In the genomic region with DNA sequence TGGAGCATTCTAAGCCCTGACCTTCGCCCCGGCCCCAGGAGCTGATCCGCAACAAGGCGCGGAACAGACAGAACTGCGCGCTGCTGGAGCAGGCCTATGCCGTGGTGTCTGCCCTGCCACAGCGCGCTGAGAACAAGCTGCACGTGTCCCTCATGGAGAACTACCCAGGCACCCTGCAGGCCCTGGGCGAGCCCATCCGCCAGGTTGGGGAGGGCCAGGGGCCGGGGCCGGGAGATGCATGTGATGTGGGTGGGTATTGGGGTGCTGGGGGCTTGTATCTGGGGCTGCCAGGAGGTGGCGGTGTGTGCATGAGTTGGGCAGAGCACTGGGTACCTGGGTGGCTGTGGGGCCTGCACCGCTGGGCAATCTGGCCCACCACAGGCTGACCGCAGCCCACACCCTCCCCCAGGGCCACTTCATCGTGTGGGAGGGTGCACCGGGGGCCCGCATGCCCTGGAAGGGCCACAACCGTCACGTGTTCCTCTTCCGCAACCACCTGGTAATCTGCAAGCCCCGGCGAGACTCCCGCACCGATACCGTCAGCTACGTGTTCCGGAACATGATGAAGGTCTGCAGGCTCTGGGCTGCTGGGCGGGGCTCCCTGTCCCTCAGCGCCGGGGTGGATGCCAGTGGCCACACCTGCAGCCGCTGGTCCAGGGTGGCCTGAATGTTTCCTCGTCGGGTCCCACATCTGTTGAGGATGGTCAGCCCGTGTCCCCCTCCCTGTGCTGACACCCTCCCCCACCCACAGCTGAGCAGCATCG, we compare ENCODE assay signal across 1 cellular context.
A peak's percentile ranks its signal among the peaks of the same experiment; 100 is the strongest.
TF ChIP-seq lines count a peak whose summit lies in the region.

No MANE protein-coding gene starts in this region.

TF ChIP-seq in K562, 482 proteins besides CTCF, POLR2A, EP300 and RAD21 (continued from another document and continues in another):
- TF ChIP-seq, protein P1, sequence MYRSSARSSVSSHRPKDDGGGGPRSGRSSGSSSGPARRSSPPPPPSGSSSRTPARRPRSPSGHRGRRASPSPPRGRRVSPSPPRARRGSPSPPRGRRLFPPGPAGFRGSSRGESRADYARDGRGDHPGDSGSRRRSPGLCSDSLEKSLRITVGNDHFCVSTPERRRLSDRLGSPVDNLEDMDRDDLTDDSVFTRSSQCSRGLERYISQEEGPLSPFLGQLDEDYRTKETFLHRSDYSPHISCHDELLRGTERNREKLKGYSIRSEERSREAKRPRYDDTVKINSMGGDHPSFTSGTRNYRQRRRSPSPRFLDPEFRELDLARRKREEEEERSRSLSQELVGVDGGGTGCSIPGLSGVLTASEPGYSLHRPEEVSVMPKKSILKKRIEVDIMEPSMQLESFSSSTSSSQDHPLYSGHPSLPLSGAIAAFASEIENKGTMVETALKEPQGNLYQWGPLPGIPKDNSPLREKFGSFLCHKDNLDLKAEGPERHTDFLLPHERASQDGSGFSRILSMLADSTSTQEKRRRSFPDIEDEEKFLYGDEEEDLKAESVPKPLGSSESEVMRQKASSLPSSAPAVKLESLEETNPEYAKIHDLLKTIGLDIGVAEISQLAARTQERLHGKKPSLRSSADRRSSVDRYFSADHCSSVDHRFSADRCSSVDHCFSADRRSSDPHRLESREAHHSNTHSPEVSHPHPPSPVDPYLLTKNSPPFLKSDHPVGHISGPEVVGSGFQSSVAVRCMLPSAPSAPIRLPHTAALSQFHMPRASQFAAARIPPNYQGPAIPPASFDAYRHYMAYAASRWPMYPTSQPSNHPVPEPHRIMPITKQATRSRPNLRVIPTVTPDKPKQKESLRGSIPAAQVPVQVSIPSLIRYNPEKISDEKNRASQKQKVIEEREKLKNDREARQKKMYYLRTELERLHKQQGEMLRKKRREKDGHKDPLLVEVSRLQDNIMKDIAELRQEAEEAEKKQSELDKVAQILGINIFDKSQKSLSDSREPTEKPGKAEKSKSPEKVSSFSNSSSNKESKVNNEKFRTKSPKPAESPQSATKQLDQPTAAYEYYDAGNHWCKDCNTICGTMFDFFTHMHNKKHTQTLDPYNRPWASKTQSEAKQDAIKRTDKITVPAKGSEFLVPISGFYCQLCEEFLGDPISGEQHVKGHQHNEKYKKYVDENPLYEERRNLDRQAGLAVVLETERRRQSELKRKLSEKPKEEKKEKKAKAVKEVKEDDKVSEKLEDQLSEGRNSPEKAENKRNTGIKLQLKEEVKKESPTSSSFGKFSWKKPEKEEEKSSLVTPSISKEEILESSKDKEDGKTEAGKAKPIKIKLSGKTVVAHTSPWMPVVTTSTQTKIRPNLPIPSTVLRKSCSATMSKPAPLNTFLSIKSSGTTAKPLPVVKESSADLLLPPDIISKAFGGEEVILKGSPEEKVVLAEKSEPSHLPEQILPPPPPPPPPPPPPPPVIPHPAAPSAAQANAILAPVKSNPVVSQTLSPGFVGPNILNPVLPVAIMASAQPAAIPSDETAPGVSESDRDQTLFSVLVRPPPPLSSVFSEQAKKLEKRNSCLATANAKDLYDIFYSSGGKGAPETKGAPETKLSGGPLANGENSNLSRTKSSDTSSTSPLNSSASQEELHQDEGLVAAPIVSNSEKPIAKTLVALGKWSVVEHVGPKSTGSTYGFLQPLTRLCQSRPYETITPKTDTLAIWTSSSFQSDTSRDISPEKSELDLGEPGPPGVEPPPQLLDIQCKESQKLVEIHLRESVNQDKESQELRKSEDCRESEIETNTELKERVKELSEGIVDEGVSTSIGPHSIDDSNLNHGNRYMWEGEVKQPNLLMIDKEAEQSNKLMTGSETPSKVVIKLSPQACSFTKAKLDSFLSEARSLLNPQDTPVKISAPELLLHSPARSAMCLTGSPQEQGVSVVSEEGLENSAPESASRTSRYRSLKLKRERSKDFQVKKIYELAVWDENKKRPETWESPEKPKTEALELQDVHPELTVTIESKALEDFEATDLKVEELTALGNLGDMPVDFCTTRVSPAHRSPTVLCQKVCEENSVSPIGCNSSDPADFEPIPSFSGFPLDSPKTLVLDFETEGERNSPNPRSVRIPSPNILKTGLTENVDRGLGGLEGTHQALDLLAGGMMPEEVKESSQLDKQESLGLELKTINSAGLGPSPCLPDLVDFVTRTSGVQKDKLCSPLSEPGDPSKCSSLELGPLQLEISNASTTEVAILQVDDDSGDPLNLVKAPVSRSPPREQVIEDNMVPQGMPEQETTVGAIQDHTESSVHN (IDR thresholded peaks at IDR 0.05; ENCODE audit: borderline replicate concordance in 1 of 2, low read depth in 1 of 2) = no peak
- TF ChIP-seq MYC (IDR thresholded peaks at IDR 0.05; ENCODE audit: low read depth, low read length) (peak; percentile 87), MYC (CRISPR knock-in tag; IDR thresholded peaks at IDR 0.05; ENCODE audit: borderline replicate concordance, low read depth) (peak; percentile 78; the same call in 1 of the 2 replicates), ZNF586 (CRISPR knock-in tag; conservative IDR thresholded peaks at IDR 0.05) (no peak), PRMT5 (CRISPR knock-in tag; IDR thresholded peaks at IDR 0.05) (no peak), MECOM (CRISPR knock-in tag; IDR thresholded peaks at IDR 0.05) (no peak), SMAD2 (IDR thresholded peaks at IDR 0.05; ENCODE audit: low read depth, low read length) (no peak), ZNF12 (CRISPR knock-in tag; IDR thresholded peaks at IDR 0.05) (peak; percentile 31; the same call in 1 of the 2 replicates), BRD4 (IDR thresholded peaks at IDR 0.05) (no peak), MTA1 (IDR thresholded peaks at IDR 0.05; ENCODE audit: borderline replicate concordance) (no peak; the same call in 1 of the 2 replicates), KLF6 (CRISPR knock-in tag; IDR thresholded peaks at IDR 0.05; ENCODE audit: borderline replicate concordance) (0 out of 2 replicates have a peak, but pooled peaks have one; percentile 39), SMARCC2 (IDR thresholded peaks at IDR 0.05; ENCODE audit: low read depth) (no peak), ZNF354B (CRISPR knock-in tag; IDR thresholded peaks at IDR 0.05) (no peak), TRIM28 (IDR thresholded peaks at IDR 0.05) (no peak), POLR2AphosphoS2 (IDR thresholded peaks at IDR 0.05; ENCODE audit: low read length) (no peak), ZNF561 (CRISPR knock-in tag; conservative IDR thresholded peaks at IDR 0.05) (no peak), EWSR1 (IDR thresholded peaks at IDR 0.05; ENCODE audit: borderline replicate concordance, low read depth, partially characterized antibody) (no peak), HMG20B (CRISPR knock-in tag; IDR thresholded peaks at IDR 0.05) (no peak), L3MBTL2 (IDR thresholded peaks at IDR 0.05) (peak; percentile 96), DMBX1 (CRISPR knock-in tag; IDR thresholded peaks at IDR 0.05; ENCODE audit: borderline replicate concordance) (no peak), ESRRA (IDR thresholded peaks at IDR 0.05; ENCODE audit: borderline replicate concordance, low read depth) (peak; percentile 88; the same call in 1 of the 2 replicates), SREBF2 (CRISPR knock-in tag; IDR thresholded peaks at IDR 0.05) (no peak), SPI1 (IDR thresholded peaks at IDR 0.05; ENCODE audit: borderline replicate concordance, low read depth, low read length) (peak; percentile 23; the same call in 1 of the 2 replicates), ZSCAN29 (IDR thresholded peaks at IDR 0.05) (no peak), ZNF644 (tag; IDR thresholded peaks at IDR 0.05; ENCODE audit: low read depth) (no peak), XRCC4 (IDR thresholded peaks at IDR 0.05; ENCODE audit: extremely low read depth, insufficient read depth, insufficient read length) (no peak), TARDBP (IDR thresholded peaks at IDR 0.05) (peak; percentile 88), ILK (tag; IDR thresholded peaks at IDR 0.05; ENCODE audit: borderline replicate concordance, low read depth) (no peak), CREB1 (IDR thresholded peaks at IDR 0.05) (0 out of 2 replicates have a peak, but pooled peaks have one; percentile 9), CREB1 (CRISPR knock-in tag; IDR thresholded peaks at IDR 0.05) (no peak), XRCC5 (IDR thresholded peaks at IDR 0.05; ENCODE audit: low read depth, low read length) (no peak), BRCA1 (IDR thresholded peaks at IDR 0.05) (no peak), BRCA1 (CRISPR knock-in tag; IDR thresholded peaks at IDR 0.05) (no peak), CBFB (CRISPR knock-in tag; IDR thresholded peaks at IDR 0.05) (peak; percentile 96)
- TF ChIP-seq, protein P2, sequence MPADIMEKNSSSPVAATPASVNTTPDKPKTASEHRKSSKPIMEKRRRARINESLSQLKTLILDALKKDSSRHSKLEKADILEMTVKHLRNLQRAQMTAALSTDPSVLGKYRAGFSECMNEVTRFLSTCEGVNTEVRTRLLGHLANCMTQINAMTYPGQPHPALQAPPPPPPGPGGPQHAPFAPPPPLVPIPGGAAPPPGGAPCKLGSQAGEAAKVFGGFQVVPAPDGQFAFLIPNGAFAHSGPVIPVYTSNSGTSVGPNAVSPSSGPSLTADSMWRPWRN (IDR thresholded peaks at IDR 0.05; ENCODE audit: low read depth) = peak; percentile 81; the same call in 1 of the 2 replicates
- TF ChIP-seq, protein P3, sequence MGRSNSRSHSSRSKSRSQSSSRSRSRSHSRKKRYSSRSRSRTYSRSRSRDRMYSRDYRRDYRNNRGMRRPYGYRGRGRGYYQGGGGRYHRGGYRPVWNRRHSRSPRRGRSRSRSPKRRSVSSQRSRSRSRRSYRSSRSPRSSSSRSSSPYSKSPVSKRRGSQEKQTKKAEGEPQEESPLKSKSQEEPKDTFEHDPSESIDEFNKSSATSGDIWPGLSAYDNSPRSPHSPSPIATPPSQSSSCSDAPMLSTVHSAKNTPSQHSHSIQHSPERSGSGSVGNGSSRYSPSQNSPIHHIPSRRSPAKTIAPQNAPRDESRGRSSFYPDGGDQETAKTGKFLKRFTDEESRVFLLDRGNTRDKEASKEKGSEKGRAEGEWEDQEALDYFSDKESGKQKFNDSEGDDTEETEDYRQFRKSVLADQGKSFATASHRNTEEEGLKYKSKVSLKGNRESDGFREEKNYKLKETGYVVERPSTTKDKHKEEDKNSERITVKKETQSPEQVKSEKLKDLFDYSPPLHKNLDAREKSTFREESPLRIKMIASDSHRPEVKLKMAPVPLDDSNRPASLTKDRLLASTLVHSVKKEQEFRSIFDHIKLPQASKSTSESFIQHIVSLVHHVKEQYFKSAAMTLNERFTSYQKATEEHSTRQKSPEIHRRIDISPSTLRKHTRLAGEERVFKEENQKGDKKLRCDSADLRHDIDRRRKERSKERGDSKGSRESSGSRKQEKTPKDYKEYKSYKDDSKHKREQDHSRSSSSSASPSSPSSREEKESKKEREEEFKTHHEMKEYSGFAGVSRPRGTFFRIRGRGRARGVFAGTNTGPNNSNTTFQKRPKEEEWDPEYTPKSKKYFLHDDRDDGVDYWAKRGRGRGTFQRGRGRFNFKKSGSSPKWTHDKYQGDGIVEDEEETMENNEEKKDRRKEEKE (IDR thresholded peaks at IDR 0.05; ENCODE audit: borderline replicate concordance in 1 of 2, control insufficient read depth in 1 of 2, low read depth in 2 of 2, low read length in 1 of 2) = no peak
- TF ChIP-seq, protein P4, sequence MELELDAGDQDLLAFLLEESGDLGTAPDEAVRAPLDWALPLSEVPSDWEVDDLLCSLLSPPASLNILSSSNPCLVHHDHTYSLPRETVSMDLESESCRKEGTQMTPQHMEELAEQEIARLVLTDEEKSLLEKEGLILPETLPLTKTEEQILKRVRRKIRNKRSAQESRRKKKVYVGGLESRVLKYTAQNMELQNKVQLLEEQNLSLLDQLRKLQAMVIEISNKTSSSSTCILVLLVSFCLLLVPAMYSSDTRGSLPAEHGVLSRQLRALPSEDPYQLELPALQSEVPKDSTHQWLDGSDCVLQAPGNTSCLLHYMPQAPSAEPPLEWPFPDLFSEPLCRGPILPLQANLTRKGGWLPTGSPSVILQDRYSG (tag; conservative IDR thresholded peaks at IDR 0.05; ENCODE audit: low read depth) = no peak
- TF ChIP-seq, protein P5, sequence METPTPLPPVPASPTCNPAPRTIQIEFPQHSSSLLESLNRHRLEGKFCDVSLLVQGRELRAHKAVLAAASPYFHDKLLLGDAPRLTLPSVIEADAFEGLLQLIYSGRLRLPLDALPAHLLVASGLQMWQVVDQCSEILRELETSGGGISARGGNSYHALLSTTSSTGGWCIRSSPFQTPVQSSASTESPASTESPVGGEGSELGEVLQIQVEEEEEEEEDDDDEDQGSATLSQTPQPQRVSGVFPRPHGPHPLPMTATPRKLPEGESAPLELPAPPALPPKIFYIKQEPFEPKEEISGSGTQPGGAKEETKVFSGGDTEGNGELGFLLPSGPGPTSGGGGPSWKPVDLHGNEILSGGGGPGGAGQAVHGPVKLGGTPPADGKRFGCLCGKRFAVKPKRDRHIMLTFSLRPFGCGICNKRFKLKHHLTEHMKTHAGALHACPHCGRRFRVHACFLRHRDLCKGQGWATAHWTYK (CRISPR knock-in tag; IDR thresholded peaks at IDR 0.05) = peak; percentile 74; the same call in 1 of the 2 replicates
- TF ChIP-seq, protein P6, sequence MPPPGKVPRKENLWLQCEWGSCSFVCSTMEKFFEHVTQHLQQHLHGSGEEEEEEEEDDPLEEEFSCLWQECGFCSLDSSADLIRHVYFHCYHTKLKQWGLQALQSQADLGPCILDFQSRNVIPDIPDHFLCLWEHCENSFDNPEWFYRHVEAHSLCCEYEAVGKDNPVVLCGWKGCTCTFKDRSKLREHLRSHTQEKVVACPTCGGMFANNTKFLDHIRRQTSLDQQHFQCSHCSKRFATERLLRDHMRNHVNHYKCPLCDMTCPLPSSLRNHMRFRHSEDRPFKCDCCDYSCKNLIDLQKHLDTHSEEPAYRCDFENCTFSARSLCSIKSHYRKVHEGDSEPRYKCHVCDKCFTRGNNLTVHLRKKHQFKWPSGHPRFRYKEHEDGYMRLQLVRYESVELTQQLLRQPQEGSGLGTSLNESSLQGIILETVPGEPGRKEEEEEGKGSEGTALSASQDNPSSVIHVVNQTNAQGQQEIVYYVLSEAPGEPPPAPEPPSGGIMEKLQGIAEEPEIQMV (tag; conservative IDR thresholded peaks at IDR 0.05; ENCODE audit: low read depth) = no peak
- TF ChIP-seq, protein P7, sequence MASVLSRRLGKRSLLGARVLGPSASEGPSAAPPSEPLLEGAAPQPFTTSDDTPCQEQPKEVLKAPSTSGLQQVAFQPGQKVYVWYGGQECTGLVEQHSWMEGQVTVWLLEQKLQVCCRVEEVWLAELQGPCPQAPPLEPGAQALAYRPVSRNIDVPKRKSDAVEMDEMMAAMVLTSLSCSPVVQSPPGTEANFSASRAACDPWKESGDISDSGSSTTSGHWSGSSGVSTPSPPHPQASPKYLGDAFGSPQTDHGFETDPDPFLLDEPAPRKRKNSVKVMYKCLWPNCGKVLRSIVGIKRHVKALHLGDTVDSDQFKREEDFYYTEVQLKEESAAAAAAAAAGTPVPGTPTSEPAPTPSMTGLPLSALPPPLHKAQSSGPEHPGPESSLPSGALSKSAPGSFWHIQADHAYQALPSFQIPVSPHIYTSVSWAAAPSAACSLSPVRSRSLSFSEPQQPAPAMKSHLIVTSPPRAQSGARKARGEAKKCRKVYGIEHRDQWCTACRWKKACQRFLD (CRISPR knock-in tag; IDR thresholded peaks at IDR 0.05) = no peak
- TF ChIP-seq, protein P8, sequence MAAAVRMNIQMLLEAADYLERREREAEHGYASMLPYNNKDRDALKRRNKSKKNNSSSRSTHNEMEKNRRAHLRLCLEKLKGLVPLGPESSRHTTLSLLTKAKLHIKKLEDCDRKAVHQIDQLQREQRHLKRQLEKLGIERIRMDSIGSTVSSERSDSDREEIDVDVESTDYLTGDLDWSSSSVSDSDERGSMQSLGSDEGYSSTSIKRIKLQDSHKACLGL (CRISPR knock-in tag; IDR thresholded peaks at IDR 0.05; ENCODE audit: borderline replicate concordance, poor library complexity, severe bottlenecking) = no peak
- TF ChIP-seq, protein P9, sequence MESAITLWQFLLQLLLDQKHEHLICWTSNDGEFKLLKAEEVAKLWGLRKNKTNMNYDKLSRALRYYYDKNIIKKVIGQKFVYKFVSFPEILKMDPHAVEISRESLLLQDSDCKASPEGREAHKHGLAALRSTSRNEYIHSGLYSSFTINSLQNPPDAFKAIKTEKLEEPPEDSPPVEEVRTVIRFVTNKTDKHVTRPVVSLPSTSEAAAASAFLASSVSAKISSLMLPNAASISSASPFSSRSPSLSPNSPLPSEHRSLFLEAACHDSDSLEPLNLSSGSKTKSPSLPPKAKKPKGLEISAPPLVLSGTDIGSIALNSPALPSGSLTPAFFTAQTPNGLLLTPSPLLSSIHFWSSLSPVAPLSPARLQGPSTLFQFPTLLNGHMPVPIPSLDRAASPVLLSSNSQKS (CRISPR knock-in tag; IDR thresholded peaks at IDR 0.05) = no peak
